In genomic region chr5:109163336-109163735, GRCh38 we compare ENCODE assay signal across 29 cellular contexts.
"Had no signal": no experiment of that assay in that cellular context is flagged by ENCODE, and none has a peak within 500 bp of the region (broad histone marks: within the 10 kb centered on the region; RNA-seq: fewer than 3 reads in every experiment).

No MANE protein-coding gene starts in this region.

- H3K4me3 Mint-ChIP-seq: activated CD8-positive, alpha-beta T cell treated with anti-CD3 and anti-CD28 coated beads, Interleukin-2, amount 10 ng/mL, durations not matched to agents 7 days and 5 days; activated naive CD8-positive, alpha-beta T cell treated with anti-CD3 and anti-CD28 coated beads, Interleukin-2, amount 10 ng/mL, durations not matched to agents 7 days and 5 days; T-helper 1 cell treated with Interleukin-12 subunit alpha and Interleukin-12 subunit beta and Interleukin-4 antibody, amounts not matched to agents 30 μg/mL and 1 μg/mL, for 36 hours had no signal

- H3K9me3 Mint-ChIP-seq: activated naive CD8-positive, alpha-beta T cell treated with anti-CD3 and anti-CD28 coated beads, Interleukin-2, amount 10 ng/mL, durations not matched to agents 7 days and 5 days; T-helper 1 cell treated with Interleukin-12 subunit alpha and Interleukin-12 subunit beta and Interleukin-4 antibody, amounts not matched to agents 30 μg/mL and 1 μg/mL, for 36 hours had no signal

- H3K4me3 ChIP-seq: adrenal gland, breast epithelium, MG63, SJSA1 had no signal

- H3K9ac ChIP-seq: KMS-11 had no signal

- H3K4me1 Mint-ChIP-seq: activated naive CD8-positive, alpha-beta T cell treated with anti-CD3 and anti-CD28 coated beads, Interleukin-2, amount 10 ng/mL, durations not matched to agents 7 days and 5 days had no signal

- H3K27ac ChIP-seq: adrenal gland, breast epithelium, KMS-11, RWPE1, SJSA1 had no signal

- H3K27ac Mint-ChIP-seq: activated CD8-positive, alpha-beta T cell treated with anti-CD3 and anti-CD28 coated beads, Interleukin-2, amount 10 ng/mL, durations not matched to agents 7 days and 5 days; activated naive CD8-positive, alpha-beta T cell treated with anti-CD3 and anti-CD28 coated beads, Interleukin-2, amount 10 ng/mL, durations not matched to agents 7 days and 5 days; T-helper 1 cell treated with Interleukin-12 subunit alpha and Interleukin-12 subunit beta and Interleukin-4 antibody, amounts not matched to agents 30 μg/mL and 1 μg/mL, for 36 hours had no signal

- H3K4me2 ChIP-seq: KMS-11 had no signal

- DNase-seq: activated CD4-positive, alpha-beta T cell treated with anti-CD3 and anti-CD28 coated beads for 48 hours; activated CD4-positive, alpha-beta T cell treated with anti-CD3 and anti-CD28 coated beads, Interleukin-2, amount 50 U/mL, for 4 hours; activated CD4-positive, CD25-positive, alpha-beta regulatory T cell treated with anti-CD3 and anti-CD28 coated beads, Interleukin-2, amount 50 U/mL, for 72 hours; activated CD8-positive, alpha-beta memory T cell treated with anti-CD3 and anti-CD28 coated beads, Interleukin-2, amount 50 U/mL, for 48 hours; activated CD8-positive, alpha-beta T cell treated with anti-CD3 and anti-CD28 coated beads, Interleukin-2, amount 10 ng/mL, durations not matched to agents 7 days and 5 days; activated naive CD4-positive, alpha-beta T cell treated with anti-CD3 and anti-CD28 coated beads, Interleukin-2, amount 50 U/mL, for 16 hours; activated naive CD8-positive, alpha-beta T cell treated with anti-CD3 and anti-CD28 coated beads, Interleukin-2, amount 10 ng/mL, durations not matched to agents 7 days and 5 days; activated T-cell treated with anti-CD3 and anti-CD28 coated beads, Interleukin-2, amount 50 U/mL, for 1 hour; adrenal gland; aorta; central memory CD4-positive, alpha-beta T cell; MG63; MV-4-11; NCI-H1092 treated with DMSO at 0.1 percent for 48 hours; NCI-H1417 treated with DMSO at 0.1 percent for 48 hours; NCI-H1694 treated with DMSO at 0.1 percent for 48 hours; NCI-H2029 treated with DMSO at 0.1 percent for 48 hours; NCI-H345; NCI-H510A; NCI-H526 treated with DMSO at 0.1 percent for 48 hours; NCI-H82; OCI-M1; Right ventricle myocardium superior had no signal

- ATAC-seq: activated CD8-positive, alpha-beta T cell treated with anti-CD3 and anti-CD28 coated beads, Interleukin-2, amount 10 ng/mL, durations not matched to agents 7 days and 5 days; Panc1 had no signal

- H3K27me3 ChIP-seq: adrenal gland, breast epithelium, MG63, SJSA1 had no signal

- H3K4me1 ChIP-seq: adrenal gland, breast epithelium, SJSA1 had no signal

- H3K9me3 ChIP-seq: adrenal gland, breast epithelium, MG63, SJSA1 had no signal

- H3K36me3 ChIP-seq: adrenal gland, breast epithelium, MG63, SJSA1 had no signal

- H3K27me3 Mint-ChIP-seq: activated naive CD8-positive, alpha-beta T cell treated with anti-CD3 and anti-CD28 coated beads, Interleukin-2, amount 10 ng/mL, durations not matched to agents 7 days and 5 days had no signal
